9 cellular contexts compared by ENCODE assay signal in the genomic region with DNA sequence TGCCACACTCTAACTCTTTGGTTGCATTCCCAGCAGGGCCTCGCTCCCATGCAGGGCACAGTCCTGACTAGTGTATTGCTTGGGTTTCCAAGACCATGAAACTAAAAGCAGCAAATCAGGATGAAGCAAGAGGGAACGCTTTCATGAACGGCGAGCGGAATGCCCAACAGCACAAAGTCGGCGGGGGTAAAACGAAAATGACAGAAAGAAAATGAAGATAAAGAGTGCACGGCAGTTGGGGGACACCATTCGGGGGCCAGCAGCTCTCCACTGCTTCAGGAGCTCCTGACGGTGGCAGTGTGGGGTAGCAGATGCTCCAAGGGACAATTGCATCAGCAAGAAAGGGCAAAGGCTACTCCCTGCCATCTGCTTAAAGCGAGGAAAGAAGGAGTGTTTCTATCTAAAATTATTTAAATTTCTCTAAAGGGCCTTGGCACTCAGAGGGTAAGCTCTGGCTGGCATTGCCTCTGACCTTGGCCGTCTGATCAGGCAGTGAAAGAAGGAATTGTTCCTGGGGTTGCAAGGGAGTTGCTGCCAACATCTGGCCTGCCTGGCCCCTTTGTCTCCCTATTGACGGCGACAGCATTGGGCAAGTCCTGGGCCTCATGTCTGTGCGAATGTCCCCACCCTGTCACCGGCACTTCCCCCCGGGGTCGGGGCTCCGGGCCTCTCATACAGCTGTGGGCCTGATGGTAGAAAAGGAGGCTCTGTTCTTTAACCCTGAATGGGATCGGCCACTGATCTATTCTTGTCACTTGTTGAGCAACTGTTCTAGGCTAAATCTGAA.
DNase-seq lines count a peak whose midpoint lies in the region; TF ChIP-seq lines count a peak whose summit lies in the region.
"Had no signal": no experiment of that assay in that cellular context is flagged by ENCODE, and none has a peak within 500 bp of the region (broad histone marks: within the 10 kb centered on the region; RNA-seq: fewer than 3 reads in every experiment).

No MANE protein-coding gene starts in this region.

- H3K9me3 ChIP-seq in HUES64 (ENCODE audit: insufficient read depth, low read depth, low read length) (no peaks in the 10 kb centered on the region), iPS-20b (ENCODE audit: insufficient read depth, low read depth, low read length) (no peaks in the 10 kb centered on the region), spleen (no peaks in the 10 kb centered on the region), thyroid gland (no peaks in the 10 kb centered on the region)

- peak overlapping the region; percentile 40; the same call in 1 of the 2 replicates for H3K27ac ChIP-seq in HUES64 (ENCODE audit: low read depth, low read length)
- H3K27ac ChIP-seq in iPS-20b (ENCODE audit: low read length): no peak overlapping the region
- peak overlapping the region in 6 of 8 donors; percentile 20 to 59 (median 41) for H3K27ac ChIP-seq in spleen
- no peak overlapping the region for H3K27ac ChIP-seq in thyroid gland

- no peak overlapping the region for H3K4me3 Mint-ChIP-seq in MCF 10A (ENCODE audit: unreplicated experiment)
- H3K4me3 Mint-ChIP-seq: activated CD4-positive, alpha-beta memory T cell treated with anti-CD3 and anti-CD28 coated beads, Interleukin-2, amount 10 ng/mL, durations not matched to agents 7 days and 5 days had no signal

- H3K9ac ChIP-seq in HUES64 (ENCODE audit: low read depth, low read length) (no peak overlapping the region), iPS-20b (ENCODE audit: low read depth, low read length) (peak overlapping the region; percentile 52; the same call in 1 of the 2 replicates)

- H3K36me3 Mint-ChIP-seq in MCF 10A (ENCODE audit: insufficient read depth, unreplicated experiment): peaks cover 23% of the 10 kb centered on the region

- no peak for TF ChIP-seq CTCF in MCF 10A (IDR thresholded peaks at IDR 0.05; ENCODE audit: unreplicated experiment)
- TF ChIP-seq CTCF in spleen (IDR thresholded peaks at IDR 0.05 in 8 of 11, conservative IDR thresholded peaks at IDR 0.05 in 3 of 11): peak in 4 of 11 experiments; percentile 5 to 32 (median 24)
- TF ChIP-seq CTCF in thyroid gland (IDR thresholded peaks at IDR 0.05): no peak

- CTCF ChIA-PET in MCF 10A (lab: Yijun Ruan, JAX): interaction anchor here (0.6 to 1.5 kb wide), 3 partner anchors 17 to 49 kb away, joined by 3 to 5 read pairs (median 3); no protein-coding TSS in a partner anchor

- BruUV-seq in MCF 10A (replicated peaks; lab: Mats Ljungman, UMichigan): no TSS peak

- H3K4me1 ChIP-seq in HUES64 (ENCODE audit: insufficient read depth, low read length) (peaks cover 12% of the 10 kb centered on the region), iPS-20b (ENCODE audit: insufficient read depth, low read length) (peaks cover 9% of the 10 kb centered on the region; the same call in 1 of the 2 replicates), spleen (peaks cover 0 to 21% (median 9%) of the 10 kb centered on the region in 6 donors), thyroid gland (no peaks in the 10 kb centered on the region)

- POLR2A ChIA-PET in MCF 10A (lab: Yijun Ruan, JAX): interaction anchor here (0.6 to 4.0 kb wide), 5 partner anchors 16 to 177 kb away, joined by 3 to 39 read pairs (median 5); no protein-coding TSS in a partner anchor

- no peaks in the 10 kb centered on the region for H3K27me3 Mint-ChIP-seq in MCF 10A (ENCODE audit: insufficient read depth, unreplicated experiment)
- H3K27me3 Mint-ChIP-seq: activated CD4-positive, alpha-beta memory T cell treated with anti-CD3 and anti-CD28 coated beads, Interleukin-2, amount 10 ng/mL, durations not matched to agents 7 days and 5 days had no signal

- DNase-seq in MCF 10A (ENCODE audit: unreplicated experiment) (peak; percentile 16), spleen (no peak), SKM-1 treated with dmso at 0.1 percent for 144 hours (lab: John Stamatoyannopoulos, UW; ENCODE audit: unreplicated experiment) (no peak), thyroid gland (no peak), RKO (ENCODE audit: low spot score) (no peak)
- DNase-seq in activated naive CD4-positive, alpha-beta T cell treated with anti-CD3 and anti-CD28 coated beads, Interleukin-2, amount 50 U/mL, for 16 hours: no peak
- DNase-seq: activated CD4-positive, alpha-beta memory T cell treated with anti-CD3 and anti-CD28 coated beads, Interleukin-2, amount 10 ng/mL, durations not matched to agents 7 days and 5 days had no signal

- H3K4me3 ChIP-seq in HUES64 (ENCODE audit: low read length) (no peak overlapping the region), iPS-20b (ENCODE audit: low read length) (no peak overlapping the region), spleen (no peak overlapping the region), thyroid gland (replicated peaks in 1 of 3) (no peak overlapping the region)

- H3K27me3 ChIP-seq in HUES64 (ENCODE audit: insufficient read depth, low read length) (no peaks in the 10 kb centered on the region), iPS-20b (ENCODE audit: insufficient read depth, low read length) (no peaks in the 10 kb centered on the region), spleen (replicated peaks in 1 of 7) (no peaks in the 10 kb centered on the region), thyroid gland (no peaks in the 10 kb centered on the region)

- 90% methylated on average over 21 of the region's 21 CpGs for WGBS in HUES64
- WGBS in spleen, 5 donors: 62 to 79% (median 69%) methylated on average over 21 of the region's 21 CpGs
- 86 to 87% methylated on average over 21 of the region's 21 CpGs for WGBS in thyroid gland, 2 donors

- peak overlapping the region; percentile 97 for H3K27ac Mint-ChIP-seq in MCF 10A (ENCODE audit: low read depth, unreplicated experiment)
- H3K27ac Mint-ChIP-seq: activated CD4-positive, alpha-beta memory T cell treated with anti-CD3 and anti-CD28 coated beads, Interleukin-2, amount 10 ng/mL, durations not matched to agents 7 days and 5 days had no signal

- TF ChIP-seq POLR2A in spleen (IDR thresholded peaks at IDR 0.05) (no peak), thyroid gland (IDR thresholded peaks at IDR 0.05) (no peak)

- intact Hi-C loops in MCF 10A (cut with micrococcal nuclease) (loop anchor here (10.0 kb wide), 1 partner anchor 178 kb away; no protein-coding TSS in a partner anchor), spleen (cut with DNase I; ENCODE audit: low total_unique reads) (no loop called here), thyroid gland (cut with DNase I) (no loop called here)

- no peaks in the 10 kb centered on the region for H3K9me3 Mint-ChIP-seq in MCF 10A (ENCODE audit: unreplicated experiment)
- H3K9me3 Mint-ChIP-seq: activated CD4-positive, alpha-beta memory T cell treated with anti-CD3 and anti-CD28 coated beads, Interleukin-2, amount 10 ng/mL, durations not matched to agents 7 days and 5 days had no signal

- H3K4me1 Mint-ChIP-seq in MCF 10A (ENCODE audit: insufficient read depth, unreplicated experiment): peaks cover 60% of the 10 kb centered on the region
- H3K4me1 Mint-ChIP-seq: activated CD4-positive, alpha-beta memory T cell treated with anti-CD3 and anti-CD28 coated beads, Interleukin-2, amount 10 ng/mL, durations not matched to agents 7 days and 5 days had no signal

- no peaks in the 10 kb centered on the region for H3K36me3 ChIP-seq in HUES64 (ENCODE audit: insufficient read depth, low read length)
- H3K36me3 ChIP-seq in iPS-20b (ENCODE audit: insufficient read depth, low read depth, low read length): no peaks in the 10 kb centered on the region
- peaks cover 0 to 30% (median 0%) of the 10 kb centered on the region in 6 donors for H3K36me3 ChIP-seq in spleen
- no peaks in the 10 kb centered on the region for H3K36me3 ChIP-seq in thyroid gland

Comparison
In these comparisons a context has a peak if more than half of its experiments do, and no peak if none do; other contexts are left out.
1. H3K27ac ChIP-seq: peak in HUES64 (single experiment) and spleen (6 of 8); none in iPS-20b (single experiment) and thyroid gland (0 of 3).